In the genomic region with DNA sequence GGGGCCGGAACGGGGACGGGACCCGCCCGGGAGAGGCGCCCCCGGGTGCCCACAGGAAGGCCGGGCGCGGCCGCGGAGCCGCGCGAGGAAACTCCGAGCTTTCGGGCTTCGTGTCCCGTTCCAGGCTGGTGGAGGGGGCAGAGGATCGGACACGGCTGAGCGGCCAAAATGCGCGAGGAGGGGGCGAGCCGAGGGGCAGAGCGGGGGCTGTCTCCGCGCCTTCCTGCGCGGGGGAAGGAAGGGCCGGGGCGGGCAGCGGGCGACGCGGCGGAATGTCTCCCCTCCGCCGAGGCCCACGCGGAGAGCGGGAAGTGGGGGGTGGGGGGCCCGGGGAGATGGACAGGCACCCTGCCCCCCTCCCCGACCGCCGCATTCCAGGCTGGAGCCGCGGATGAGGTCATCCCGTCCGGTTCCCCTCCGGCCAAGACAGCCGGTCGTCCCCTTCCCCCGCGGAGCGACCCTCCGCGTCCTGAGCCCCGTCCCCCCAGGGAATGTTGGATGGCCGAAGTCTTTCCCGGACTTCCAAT, we compare ENCODE assay signal across 8 cellular contexts.
A peak's percentile ranks its signal among the peaks of the same experiment; 100 is the strongest.
DNase-seq lines count a peak whose midpoint lies in the region.

No MANE protein-coding gene starts in this region.

- peaks cover 50% of the 10 kb centered on the region for H3K27me3 ChIP-seq in iPS-18a (ENCODE audit: control insufficient read depth, insufficient read depth, low read length)

- DNase-seq in HCEC 1CT = peak; percentile 43
- peak; percentile 66 for DNase-seq in amniotic epithelial cell (ENCODE audit: low read depth)
- DNase-seq in NCI-H1930 (lab: John Stamatoyannopoulos, UW) = no peak
- DNase-seq in NCI-H69 (lab: John Stamatoyannopoulos, UW) = no peak
- DNase-seq in NCI-H526 treated with DMSO at 0.1 percent for 48 hours (lab: John Stamatoyannopoulos, UW) = no peak
- DNase-seq in NOMO-1 treated with dmso at 0.1 percent for 144 hours (lab: John Stamatoyannopoulos, UW; ENCODE audit: unreplicated experiment) = no peak

- peaks cover 32% of the 10 kb centered on the region for H3K4me1 ChIP-seq in iPS-18a (ENCODE audit: control insufficient read depth, low read depth, low read length)

- H3K27ac ChIP-seq in iPS-18a (ENCODE audit: low read length) = no peak overlapping the region
- peak overlapping the region; percentile 92 to 99 (median 98) for H3K27ac ChIP-seq in skin epidermis

- H3K9me3 ChIP-seq in iPS-18a (ENCODE audit: control insufficient read depth, low read depth, low read length) = no peaks in the 10 kb centered on the region

- no peaks in the 10 kb centered on the region for H3K36me3 ChIP-seq in iPS-18a (ENCODE audit: control insufficient read depth, low read depth, low read length)

- H3K9ac ChIP-seq in iPS-18a (ENCODE audit: low read length) = peak overlapping the region; percentile 34

- H3K4me3 ChIP-seq in iPS-18a (ENCODE audit: low read length) = peak overlapping the region; percentile 57
- H3K4me3 ChIP-seq in skin epidermis = peak overlapping the region; percentile 56 to 85 (median 68)

Comparison
In these comparisons a context has a peak if more than half of its experiments do, and no peak if none do; other contexts are left out.
1. DNase-seq: peak in HCEC 1CT (single experiment) and amniotic epithelial cell (single experiment); none in NCI-H1930 (0 of 2), NCI-H69 (single experiment), NCI-H526 treated with DMSO at 0.1 percent for 48 hours (single experiment) and NOMO-1 treated with dmso at 0.1 percent for 144 hours (single experiment).